Comparison of ENCODE assay signal across 10 cellular contexts in genomic region chr20:14919473-14920157, GRCh38.
DNase-seq lines count a peak whose midpoint lies in the region; ATAC-seq, FAIRE-seq and TF ChIP-seq lines count a peak whose summit lies in the region.
"Had no signal": no experiment of that assay in that cellular context is flagged by ENCODE, and none has a peak within 500 bp of the region (broad histone marks: within the 10 kb centered on the region; RNA-seq: fewer than 3 reads in every experiment).

No MANE protein-coding gene starts in this region.

- peak; percentile 81 for FAIRE-seq in H1 (lab: Jason Lieb, UNC)

- H3K23me2 ChIP-seq in H1 (ENCODE audit: low read depth, low read length), result peaks cover 1% of the 10 kb centered on the region; the same call in 1 of the 2 replicates

- CTCF ChIA-PET in Caco-2 (lab: Charles Lee), result no interaction called here
- CTCF ChIA-PET in H1 (lab: Charles Lee; ENCODE audit: partially characterized antibody), result no interaction called here

- no peaks in the 10 kb centered on the region for H3K27me3 Mint-ChIP-seq in Caco-2 (ENCODE audit: insufficient read depth, unreplicated experiment)

- intact Hi-C loops in Caco-2 (cut with micrococcal nuclease; ENCODE audit: unreplicated experiment) (no loop called here), mucosa of descending colon (cut with DNase I, micrococcal nuclease) (no loop called here)

- H3K4me1 Mint-ChIP-seq in Caco-2 (ENCODE audit: low read depth, unreplicated experiment), result peaks cover 9% of the 10 kb centered on the region

- TF ChIP-seq CTCF in Caco-2 (IDR thresholded peaks at IDR 0.05; ENCODE audit: insufficient read depth in 1 of 2, low read depth in 1 of 2, low read length in 1 of 2, severe bottlenecking in 1 of 2, unreplicated experiment in 1 of 2) (no peak), H1 (IDR thresholded peaks at IDR 0.05; ENCODE audit: control extremely low read depth in 1 of 3, insufficient read depth in 1 of 3, low read depth in 1 of 3, low read length in 3 of 3) (no peak; a peak in 1 of 4 replicates), mucosa of descending colon (IDR thresholded peaks at IDR 0.05) (no peak)

- no peak overlapping the region for H4K5ac ChIP-seq in H1 (ENCODE audit: insufficient read length, low read depth, low read length)

- H3K4me3 Mint-ChIP-seq in Caco-2 (ENCODE audit: unreplicated experiment), result peak overlapping the region; percentile 54

- H4K20me1 ChIP-seq in H1 (replicated peaks in 1 of 2; ENCODE audit: control insufficient read depth in 1 of 2, insufficient read depth in 2 of 2, low read length in 2 of 2), result no peaks in the 10 kb centered on the region

- POLR2A ChIA-PET in Caco-2 (lab: Charles Lee), result no interaction called here
- POLR2A ChIA-PET in H1 (lab: Charles Lee; ENCODE audit: partially characterized antibody), result no interaction called here

- H4K91ac ChIP-seq in H1 (replicated peaks; ENCODE audit: insufficient read length, low read length), result no peak overlapping the region

- H2BK20ac ChIP-seq in H1 (ENCODE audit: low read length), result 0 out of 2 replicates have a peak overlapping the region, but pooled peaks have one; percentile 38

- H2BK12ac ChIP-seq in H1 (ENCODE audit: low read depth, low read length), result 0 out of 2 replicates have a peak overlapping the region, but pooled peaks have one; percentile 30

- no peak overlapping the region for H3K56ac ChIP-seq in H1 (replicated peaks; ENCODE audit: insufficient read length, low read depth, low read length)

- H3K36me3 ChIP-seq in Caco-2 (ENCODE audit: control insufficient read depth, insufficient read depth, low read length) (no peaks in the 10 kb centered on the region), H1 (ENCODE audit: control insufficient read depth in 2 of 4, insufficient read depth in 4 of 4, low read length in 3 of 4) (no peaks in the 10 kb centered on the region), mucosa of descending colon (ENCODE audit: low read depth) (no peaks in the 10 kb centered on the region)

- no peak overlapping the region; a peak in 1 of 7 replicates for H3K9ac ChIP-seq in H1 (replicated peaks in 1 of 4; ENCODE audit: extremely low read depth in 1 of 4, low read depth in 3 of 4, low read length in 3 of 4)

- H3K9me3 ChIP-seq in Caco-2 (no peaks in the 10 kb centered on the region), H1 (ENCODE audit: insufficient read depth in 2 of 2, low read depth in 1 of 2, low read length in 1 of 2) (no peaks in the 10 kb centered on the region), mucosa of descending colon (no peaks in the 10 kb centered on the region)

- DNase-seq in Caco-2 (peak; percentile 62 to 67), NCI-H2196 treated with DMSO at 0.1 percent for 48 hours (lab: John Stamatoyannopoulos, UW; ENCODE audit: unreplicated experiment) (peak; percentile 35), H1 (ENCODE audit: low read depth in 1 of 2, low spot score in 2 of 2) (peak; percentile 49 to 67), mucosa of descending colon (peak; percentile 27 to 53 (median 30)), T1000 (lab: John Stamatoyannopoulos, UW) (no peak), NOMO-1 treated with DMSO at 0.1 percent for 48 hours (lab: John Stamatoyannopoulos, UW; ENCODE audit: unreplicated experiment) (no peak)
- DNase-seq: activated CD8-positive, alpha-beta memory T cell treated with anti-CD3 and anti-CD28 coated beads, Interleukin-2, amount 50 U/mL, for 4 hours had no signal

- H2BK15ac ChIP-seq in H1 (ENCODE audit: low read length), result no peak overlapping the region

- H3K4me3 ChIP-seq in Caco-2 (ENCODE audit: low read depth, low read length), result no peak overlapping the region
- peak overlapping the region in 3 of 4 experiments; percentile 6 to 41 (median 11); a peak in 4 of 8 replicates for H3K4me3 ChIP-seq in H1 (ENCODE audit: extremely low read depth in 1 of 4, insufficient read depth in 2 of 4, low read depth in 3 of 4, low read length in 4 of 4)
- no peak overlapping the region for H3K4me3 ChIP-seq in mucosa of descending colon

- no peaks in the 10 kb centered on the region; the same call in 1 of the 2 replicates for H3K79me1 ChIP-seq in H1 (ENCODE audit: low read depth, low read length)

- H3K4me1 ChIP-seq in Caco-2 (peaks cover 8% of the 10 kb centered on the region; the same call in 1 of the 2 replicates), H1 (replicated peaks in 1 of 4; ENCODE audit: control insufficient read depth in 3 of 4, insufficient read depth in 4 of 4, low read length in 3 of 4) (peaks cover 0 to 8% (median 0%) of the 10 kb centered on the region in 4 experiments; a peak in 4 of 7 replicates), mucosa of descending colon (ENCODE audit: low read depth) (no peaks in the 10 kb centered on the region)

- no peak overlapping the region for H3K27ac ChIP-seq in H1 (ENCODE audit: low read depth, low read length)
- H3K27ac ChIP-seq: C4-2B had no signal

- H3K36me3 Mint-ChIP-seq in Caco-2 (ENCODE audit: insufficient read depth, unreplicated experiment), result no peaks in the 10 kb centered on the region

- peak overlapping the region; percentile 28 to 56; a peak in 3 of 4 replicates for H3K4me2 ChIP-seq in H1 (ENCODE audit: insufficient read depth in 1 of 2, low read depth in 2 of 2, low read length in 2 of 2)

- peak overlapping the region; percentile 28 for H2AFZ ChIP-seq in H1 (ENCODE audit: low read length)

- peak in 1 of 2 experiments; percentile 11; a peak in 1 of 4 replicates for TF ChIP-seq RAD21 in H1 (IDR thresholded peaks at IDR 0.05 in 1 of 2, conservative IDR thresholded peaks at IDR 0.05 in 1 of 2; ENCODE audit: low read depth in 2 of 2, low read length in 2 of 2)

- no TSS peak for BruUV-seq in Caco-2 (replicated peaks; lab: Mats Ljungman, UMichigan)

- H3K27ac Mint-ChIP-seq in Caco-2 (ENCODE audit: unreplicated experiment), result peak overlapping the region; percentile 30

- H3K79me2 ChIP-seq in H1 (ENCODE audit: control insufficient read depth in 1 of 2, insufficient read depth in 2 of 2, low read length in 2 of 2), result no peaks in the 10 kb centered on the region

- H3K14ac ChIP-seq in H1 (ENCODE audit: insufficient read length), result no peak overlapping the region

- H3K18ac ChIP-seq in H1 (ENCODE audit: extremely low read depth, low read length), result no peak overlapping the region

- H3K27me3 ChIP-seq in Caco-2 (replicated peaks; ENCODE audit: control insufficient read depth, insufficient read depth, low read length) (no peaks in the 10 kb centered on the region), H1 (replicated peaks in 1 of 4; ENCODE audit: control insufficient read depth in 3 of 4, extremely low read depth in 1 of 4, insufficient read depth in 3 of 4, low read length in 3 of 4) (no peaks in the 10 kb centered on the region)

- H3K4ac ChIP-seq in H1 (replicated peaks; ENCODE audit: insufficient read length, low read depth, low read length), result no peak overlapping the region

- TF ChIP-seq POLR2A in H1 (IDR thresholded peaks at IDR 0.05; ENCODE audit: control extremely low read depth in 1 of 2, low read depth in 2 of 2, low read length in 2 of 2), result no peak

- H3K23ac ChIP-seq in H1 (ENCODE audit: insufficient read length), result no peak overlapping the region

- 0 out of 2 replicates have a peak overlapping the region, but pooled peaks have one; percentile 4 for H2BK5ac ChIP-seq in H1 (ENCODE audit: low read depth, low read length)

- TF ChIP-seq EP300 in H1 (IDR thresholded peaks at IDR 0.05; ENCODE audit: borderline replicate concordance in 1 of 2, low read depth in 2 of 2, low read length in 2 of 2), result no peak

- ATAC-seq in mucosa of descending colon (peak; percentile 91), GM19463 (IDR thresholded peaks at IDR 0.05; ENCODE audit: unreplicated experiment) (no peak), GM19455 (IDR thresholded peaks at IDR 0.05; ENCODE audit: unreplicated experiment) (no peak)

- WGBS in H1 (ENCODE audit: extremely low coverage in 1 of 2, insufficient coverage in 1 of 2, insufficient read length in 1 of 2, insufficient replicate concordance in 2 of 2, low coverage in 1 of 2, low lambda C conversion rate in 2 of 2, missing lambda C conversion rate in 1 of 2), 2 experiments, result 20% methylated on average over 9 of the region's 9 CpGs; no CpG with 5 or more reads in 1 of the 2 experiments

- no peak overlapping the region for H2AK5ac ChIP-seq in H1 (ENCODE audit: low read depth, low read length)

- no peaks in the 10 kb centered on the region for H3K9me3 Mint-ChIP-seq in Caco-2 (ENCODE audit: unreplicated experiment)

- no peak overlapping the region for H2BK120ac ChIP-seq in H1 (replicated peaks; ENCODE audit: low read depth, low read length)

- no peak overlapping the region for H4K8ac ChIP-seq in H1 (ENCODE audit: extremely low read depth, insufficient read depth, low read length)

TF ChIP-seq in H1, 55 proteins besides CTCF, POLR2A, EP300 and RAD21:
- TF ChIP-seq TCF12 (IDR thresholded peaks at IDR 0.05; ENCODE audit: low read depth, low read length) (peak; percentile 90), SUZ12 (IDR thresholded peaks at IDR 0.05; ENCODE audit: low read length) (no peak), SP1 (IDR thresholded peaks at IDR 0.05; ENCODE audit: low read depth, low read length) (0 out of 2 replicates have a peak, but pooled peaks have one; percentile 20), TEAD4 (IDR thresholded peaks at IDR 0.05; ENCODE audit: low read depth, low read length) (no peak), NANOG (IDR thresholded peaks at IDR 0.05; ENCODE audit: insufficient read depth, low read depth, low read length, poor library complexity, severe bottlenecking) (peak; percentile 48), ASH2L (IDR thresholded peaks at IDR 0.05; ENCODE audit: low read length) (peak; percentile 45), MAX (IDR thresholded peaks at IDR 0.05) (peak; percentile 44; the same call in 1 of the 2 replicates), SRF (IDR thresholded peaks at IDR 0.05; ENCODE audit: low read depth, low read length) (no peak)
TF ChIP-seq in H1: peak in this region for 5.

Comparison
In these comparisons a context has a peak if more than half of its experiments do, and no peak if none do; other contexts are left out.
1. DNase-seq: peak in Caco-2 (2 of 2), NCI-H2196 treated with DMSO at 0.1 percent for 48 hours (single experiment), H1 (2 of 2) and mucosa of descending colon (3 of 3); none in T1000 (single experiment) and NOMO-1 treated with DMSO at 0.1 percent for 48 hours (single experiment).
2. H3K4me3 ChIP-seq: peak in H1 (3 of 4); none in Caco-2 (single experiment) and mucosa of descending colon (single experiment).